In genomic region chr20:22523499-22524392, GRCh38 we compare ENCODE assay signal across 1 cellular context.
TF ChIP-seq lines count a peak whose summit lies in the region.

No MANE protein-coding gene starts in this region.

TF ChIP-seq in H1, 55 proteins besides CTCF, POLR2A, EP300 and RAD21 (continued from another document):
- TF ChIP-seq HDAC2 (IDR thresholded peaks at IDR 0.05; ENCODE audit: borderline replicate concordance in 1 of 2, low read depth in 2 of 2, low read length in 2 of 2) (no peak), GABPA (IDR thresholded peaks at IDR 0.05; ENCODE audit: borderline replicate concordance, insufficient read depth, low read length) (no peak), ATF2 (IDR thresholded peaks at IDR 0.05; ENCODE audit: low read length) (no peak), ATF3 (IDR thresholded peaks at IDR 0.05; ENCODE audit: insufficient read depth, low read depth, low read length) (no peak), NANOG (IDR thresholded peaks at IDR 0.05; ENCODE audit: insufficient read depth, low read depth, low read length, poor library complexity, severe bottlenecking) (no peak), RFX5 (IDR thresholded peaks at IDR 0.05; ENCODE audit: borderline replicate concordance, low read depth, low read length) (no peak), TEAD4 (IDR thresholded peaks at IDR 0.05; ENCODE audit: low read depth, low read length) (no peak), KDM5A (IDR thresholded peaks at IDR 0.05; ENCODE audit: low read length) (no peak)
